20 cellular contexts compared by ENCODE assay signal in the genomic region with DNA sequence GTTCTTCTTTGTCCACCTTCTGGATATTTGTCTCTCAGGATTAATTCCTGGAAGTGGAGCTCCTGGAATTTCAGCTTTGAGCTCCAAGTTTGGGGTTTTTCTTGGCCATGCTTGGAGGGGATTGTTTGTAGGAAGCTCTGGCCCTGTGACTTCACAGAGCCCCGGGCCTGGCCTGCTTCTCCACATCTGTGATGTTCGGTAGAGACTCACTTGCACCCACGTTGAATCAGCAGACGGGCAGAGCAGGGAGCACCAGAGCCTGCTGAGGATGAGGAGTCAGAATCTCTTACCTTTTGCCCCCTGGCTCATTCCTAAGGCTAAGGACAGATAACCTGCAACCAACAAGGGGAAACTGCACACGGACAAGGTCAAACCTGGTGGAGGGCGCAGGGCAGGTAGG. TPM values are rescaled to one million over a fixed set of nuclear protein-coding genes. Genes with fewer than 3 reads are reported as not detected.
A peak's percentile ranks its signal among the peaks of the same experiment; 100 is the strongest.
DNase-seq lines count a peak whose midpoint lies in the region; ATAC-seq, FAIRE-seq and TF ChIP-seq lines count a peak whose summit lies in the region.
"Had no signal": no experiment of that assay in that cellular context is flagged by ENCODE, and none has a peak within 500 bp of the region (broad histone marks: within the 10 kb centered on the region; RNA-seq: fewer than 3 reads in every experiment).

No MANE protein-coding gene starts in this region.

- H3K36me3 ChIP-seq in heart left ventricle (no peaks in the 10 kb centered on the region), colonic mucosa (no peaks in the 10 kb centered on the region), sigmoid colon (no peaks in the 10 kb centered on the region), suprapubic skin (no peaks in the 10 kb centered on the region)

- no peak for TF ChIP-seq EP300 in sigmoid colon (IDR thresholded peaks at IDR 0.05)
- no peak for TF ChIP-seq EP300 in suprapubic skin (IDR thresholded peaks at IDR 0.05)

- H3K27ac ChIP-seq in heart left ventricle (peak overlapping the region in 5 of 12 donors; percentile 13 to 60 (median 28)), colonic mucosa (no peak overlapping the region), sigmoid colon (no peak overlapping the region), suprapubic skin (no peak overlapping the region)
- H3K27ac ChIP-seq: C4-2B had no signal

- H3K9me3 Mint-ChIP-seq in natural killer cell = no peaks in the 10 kb centered on the region

- FAIRE-seq in urothelium cell line (lab: Jason Lieb, UNC) = peak; percentile 48
- FAIRE-seq: HepG2 had no signal

- peaks cover 3 to 63% (median 39%) of the 10 kb centered on the region in 12 donors for H3K4me1 ChIP-seq in heart left ventricle
- no peaks in the 10 kb centered on the region for H3K4me1 ChIP-seq in colonic mucosa
- peaks cover 0 to 17% (median 16%) of the 10 kb centered on the region in 4 donors for H3K4me1 ChIP-seq in sigmoid colon
- peaks cover 16% of the 10 kb centered on the region for H3K4me1 ChIP-seq in suprapubic skin

- peaks cover 5 to 8% of the 10 kb centered on the region in 2 donors for H3K4me1 Mint-ChIP-seq in natural killer cell

- H3K27me3 ChIP-seq in heart left ventricle (no peaks in the 10 kb centered on the region), colonic mucosa (no peaks in the 10 kb centered on the region), sigmoid colon (no peaks in the 10 kb centered on the region), suprapubic skin (no peaks in the 10 kb centered on the region)

- WGBS in heart left ventricle, 4 donors = 75 to 89% (median 76%) methylated on average over 3 to 6 of the region's 6 CpGs
- WGBS in sigmoid colon, 2 donors = 87 to 88% methylated on average over 6 of the region's 6 CpGs
- WGBS in suprapubic skin = 71% methylated on average over 6 of the region's 6 CpGs

- ATAC-seq in Right ventricle myocardium inferior (no peak), heart left ventricle (no peak), GM19035 (IDR thresholded peaks at IDR 0.05; ENCODE audit: unreplicated experiment) (no peak), natural killer cell (no peak)
- ATAC-seq: HepG2 had no signal

- H3K36me3 Mint-ChIP-seq in natural killer cell = no peaks in the 10 kb centered on the region

- DNase-seq in Right ventricle myocardium inferior (ENCODE audit: missing footprints) (peak; percentile 56), heart left ventricle (no peak), colonic mucosa (peak; percentile 15), sigmoid colon (peak; percentile 39), urothelium cell line (ENCODE audit: low spot score) (no peak), natural killer cell (no peak), suprapubic skin (ENCODE audit: low spot score in 2 of 2) (no peak)
- DNase-seq: COR-L47, H7, Karpas-422, MM.1S, NCI-H1105 treated with DMSO at 0.1 percent for 48 hours, NCI-H187, NCI-H446, NCI-H774, SHP77 treated with DMSO at 0.1 percent for 48 hours had no signal

- intact Hi-C loops in Right ventricle myocardium inferior (cut with DNase I) = no loop called here
- intact Hi-C loops in heart left ventricle (cut with DNase I) = loop anchor here in 3 of 10 donors (5.0 kb wide), 2 partner anchors 32 to 37 kb away; a partner anchor contains a TSS
- intact Hi-C loops in colonic mucosa (cut with DNase I) = no loop called here
- intact Hi-C loops in sigmoid colon (cut with DNase I) = no loop called here
- intact Hi-C loops in natural killer cell (cut with micrococcal nuclease) = no loop called here

- no peak overlapping the region for H3K9ac ChIP-seq in colonic mucosa (ENCODE audit: low read depth in 2 of 2, low read length in 2 of 2)

- H3K27me3 Mint-ChIP-seq in natural killer cell (ENCODE audit: low read depth in 2 of 2) = peaks cover 32 to 41% of the 10 kb centered on the region in 2 donors

- TF ChIP-seq CTCF in heart left ventricle (IDR thresholded peaks at IDR 0.05) (no peak), colonic mucosa (IDR thresholded peaks at IDR 0.05) (no peak), sigmoid colon (IDR thresholded peaks at IDR 0.05) (no peak), natural killer cell (IDR thresholded peaks at IDR 0.05) (no peak), suprapubic skin (IDR thresholded peaks at IDR 0.05) (no peak)

- H3K9me3 ChIP-seq in heart left ventricle (no peaks in the 10 kb centered on the region), colonic mucosa (no peaks in the 10 kb centered on the region), sigmoid colon (no peaks in the 10 kb centered on the region), suprapubic skin (no peaks in the 10 kb centered on the region)

- no peak overlapping the region for H3K27ac Mint-ChIP-seq in natural killer cell

- no peak overlapping the region for H3K4me3 Mint-ChIP-seq in natural killer cell

- no peak for TF ChIP-seq POLR2A in heart left ventricle (IDR thresholded peaks at IDR 0.05)
- no peak for TF ChIP-seq POLR2A in sigmoid colon (IDR thresholded peaks at IDR 0.05)
- no peak for TF ChIP-seq POLR2A in suprapubic skin (IDR thresholded peaks at IDR 0.05)

- H3K4me3 ChIP-seq in heart left ventricle (no peak overlapping the region), colonic mucosa (no peak overlapping the region), sigmoid colon (no peak overlapping the region), suprapubic skin (no peak overlapping the region)

RNA-seq across cellular contexts. Expression of a gene that starts 35.6 kb away (rescaled TPM):
- total RNA-seq in Right ventricle myocardium inferior (32.5 TPM), heart left ventricle (10 to 100 TPM; 20.1 to 67.1 (median 26.9) TPM), colonic mucosa (10 to 100 TPM in 1 of 2 donors, 1 to 10 TPM in 1; 5.9 to 26.8 TPM), sigmoid colon (10 to 100 TPM in 3 of 4 donors, 1 to 10 TPM in 1; 6.4 to 30.7 (median 16.2) TPM), natural killer cell (1 to 10 TPM in 2 of 3 donors, under 1 TPM in 1; 0.14 to 1.4 (median 1.4) TPM), suprapubic skin (10 to 100 TPM; 10.4 to 23.2 (median 17.5) TPM)
- polyA plus RNA-seq in heart left ventricle (10 to 100 TPM; 46.4 to 79.0 TPM), sigmoid colon (10 to 100 TPM in 1 of 3 donors, 1 to 10 TPM in 1, under 1 TPM in 1; 0.69 to 18.3 (median 1.8) TPM)
- total RNA-seq: A172, HepG2 had no signal

Comparison
In these comparisons a context has a peak if more than half of its experiments do, and no peak if none do; other contexts are left out.
1. DNase-seq: peak in Right ventricle myocardium inferior (single experiment), colonic mucosa (single experiment) and sigmoid colon (single experiment); none in heart left ventricle (0 of 5), urothelium cell line (single experiment), natural killer cell (single experiment) and suprapubic skin (0 of 2).